ENCODE assay signal across 23 cellular contexts in genomic region chr19:7475665-7476064, GRCh38.
"Had no signal": no experiment of that assay in that cellular context is flagged by ENCODE, and none has a peak within 500 bp of the region (broad histone marks: within the 10 kb centered on the region; RNA-seq: fewer than 3 reads in every experiment).

No MANE protein-coding gene starts in this region.

- H3K27me3 ChIP-seq: left lung, pancreas, thyroid gland had no signal

- H3K27me3 Mint-ChIP-seq: activated naive CD4-positive, alpha-beta T cell treated with anti-CD3 and anti-CD28 coated beads, Interleukin-2, amount 10 ng/mL, durations not matched to agents 7 days and 5 days; brain; stimulated activated naive CD8-positive, alpha-beta T cell treated with anti-CD3 and anti-CD28 coated beads, Interleukin-15, Interleukin-2, amounts not matched to agents 100 ng/mL and 50 ng/mL, for 24 hours had no signal

- H3K36me3 Mint-ChIP-seq: natural killer cell had no signal

- H3K27ac ChIP-seq: left lung, pancreas, thyroid gland, WERI-Rb-1 had no signal

- H3K36me3 ChIP-seq: WERI-Rb-1 had no signal

- H3K4me1 ChIP-seq: thyroid gland had no signal

- H3K9me3 Mint-ChIP-seq: activated naive CD4-positive, alpha-beta T cell treated with anti-CD3 and anti-CD28 coated beads, Interleukin-2, amount 10 ng/mL, durations not matched to agents 7 days and 5 days; brain; immature natural killer cell; mesothelial cell of epicardium; natural killer cell; stimulated activated naive CD8-positive, alpha-beta T cell treated with anti-CD3 and anti-CD28 coated beads, Interleukin-15, Interleukin-2, amounts not matched to agents 100 ng/mL and 50 ng/mL, for 24 hours; T-helper 2 cell treated with Interferon-gamma antibody and Interleukin-4, amounts not matched to agents 5 μg/mL and 100 μg/mL, for 36 hours had no signal

- H3K4me3 Mint-ChIP-seq: activated naive CD4-positive, alpha-beta T cell treated with anti-CD3 and anti-CD28 coated beads, Interleukin-2, amount 10 ng/mL, durations not matched to agents 7 days and 5 days; brain; immature natural killer cell; mesothelial cell of epicardium; natural killer cell; stimulated activated naive CD8-positive, alpha-beta T cell treated with anti-CD3 and anti-CD28 coated beads, Interleukin-15, Interleukin-2, amounts not matched to agents 100 ng/mL and 50 ng/mL, for 24 hours; T-helper 2 cell treated with Interferon-gamma antibody and Interleukin-4, amounts not matched to agents 5 μg/mL and 100 μg/mL, for 36 hours had no signal

- ATAC-seq: esophagus mucosa, left lung, natural killer cell, right cardiac atrium had no signal

- DNase-seq: activated CD4-positive, alpha-beta T cell treated with anti-CD3 and anti-CD28 coated beads for 1 hour; activated CD4-positive, alpha-beta T cell treated with anti-CD3 and anti-CD28 coated beads, Interleukin-2, amount 50 U/mL, for 1 hour; activated CD8-positive, alpha-beta memory T cell treated with anti-CD3 and anti-CD28 coated beads for 24 hours; activated CD8-positive, alpha-beta memory T cell treated with anti-CD3 and anti-CD28 coated beads, Interleukin-2, amount 50 U/mL, for 4 hours; activated effector memory CD4-positive, alpha-beta T cell treated with anti-CD3 and anti-CD28 coated beads, Interleukin-2, amount 50 U/mL, for 16 hours; activated naive CD4-positive, alpha-beta T cell treated with anti-CD3 and anti-CD28 coated beads, Interleukin-2, amount 10 ng/mL, durations not matched to agents 7 days and 5 days; aorta; effector CD8-positive, alpha-beta T cell; immature natural killer cell; left lung; natural killer cell; pancreas; right cardiac atrium; stimulated activated CD4-positive, alpha-beta T cell treated with anti-CD3 and anti-CD28 coated beads, Interleukin-12 subunit alpha, Interleukin-12 subunit beta, amount 100 ng/mL, for 4 hours; stimulated activated CD4-positive, alpha-beta T cell treated with anti-CD3 and anti-CD28 coated beads, Interleukin-4, amount 100 ng/mL, for 4 hours; substantia nigra; thyroid gland; WERI-Rb-1 had no signal

- H3K4me3 ChIP-seq: left lung, pancreas, thyroid gland had no signal

- H3K27ac Mint-ChIP-seq: mesothelial cell of epicardium; stimulated activated naive CD8-positive, alpha-beta T cell treated with anti-CD3 and anti-CD28 coated beads, Interleukin-15, Interleukin-2, amounts not matched to agents 100 ng/mL and 50 ng/mL, for 24 hours; T-helper 2 cell treated with Interferon-gamma antibody and Interleukin-4, amounts not matched to agents 5 μg/mL and 100 μg/mL, for 36 hours had no signal

- H3K9me3 ChIP-seq: left lung, pancreas, thyroid gland had no signal

- H3K4me1 Mint-ChIP-seq: immature natural killer cell, natural killer cell had no signal
